In genomic region chr1:234997201-234998173, GRCh38 we compare ENCODE assay signal across 8 cellular contexts.
A peak's percentile ranks its signal among the peaks of the same experiment; 100 is the strongest.
DNase-seq lines count a peak whose midpoint lies in the region; ATAC-seq and TF ChIP-seq lines count a peak whose summit lies in the region.

No MANE protein-coding gene starts in this region.

- no peaks in the 10 kb centered on the region for H3K36me3 ChIP-seq in Panc1 (ENCODE audit: control insufficient read depth, insufficient read depth, low read length)
- H3K36me3 ChIP-seq in mucosa of rectum (ENCODE audit: control insufficient read depth in 2 of 2, insufficient read depth in 2 of 2, low read length in 2 of 2) = no peaks in the 10 kb centered on the region
- no peaks in the 10 kb centered on the region for H3K36me3 ChIP-seq in H7 (replicated peaks; ENCODE audit: control insufficient read depth, insufficient read depth, low read length)

- H3K9me3 ChIP-seq in Panc1 (ENCODE audit: control insufficient read depth, insufficient read depth, low read depth, low read length) (no peaks in the 10 kb centered on the region), mucosa of rectum (ENCODE audit: control insufficient read depth in 2 of 2, low read length in 2 of 2) (no peaks in the 10 kb centered on the region)

- H3K4me1 ChIP-seq in Panc1 (ENCODE audit: control insufficient read depth, insufficient read depth, low read length) (peaks cover 41% of the 10 kb centered on the region), mucosa of rectum (ENCODE audit: control insufficient read depth in 2 of 2, insufficient read depth in 2 of 2, low read length in 2 of 2) (peaks cover 15 to 27% of the 10 kb centered on the region in 2 donors)

- DNase-seq in DMS79 treated with DMSO at 0.1 percent for 48 hours (lab: John Stamatoyannopoulos, UW) (peak; percentile 50), Panc1 (ENCODE audit: low read depth, low spot score) (peak; percentile 99), epithelial cell of prostate (ENCODE audit: low read depth, low spot score) (peak; percentile 100), NCI-H187 treated with DMSO at 0.1 percent for 48 hours (lab: John Stamatoyannopoulos, UW) (no peak), H7 (no peak)
- no peak for DNase-seq in effector CD8-positive, alpha-beta T cell (lab: John Stamatoyannopoulos, UW)

- peak overlapping the region; percentile 4 to 23; a peak in 3 of 4 replicates for H3K4me3 ChIP-seq in Panc1 (ENCODE audit: low read depth in 2 of 2, low read length in 2 of 2)
- H3K4me3 ChIP-seq in mucosa of rectum (ENCODE audit: low read length in 2 of 2) = peak overlapping the region; percentile 7 to 26
- no peak overlapping the region for H3K4me3 ChIP-seq in H7 (ENCODE audit: insufficient read depth, low read depth, low read length)

- intact Hi-C loops in Panc1 (cut with micrococcal nuclease; ENCODE audit: unreplicated experiment) = no loop called here

- peak overlapping the region; percentile 18 to 72 for H3K9ac ChIP-seq in mucosa of rectum (ENCODE audit: low read depth in 1 of 2, low read length in 2 of 2)

- H3K27me3 ChIP-seq in Panc1 (ENCODE audit: control insufficient read depth, insufficient read depth, low read length) = no peaks in the 10 kb centered on the region
- H3K27me3 ChIP-seq in mucosa of rectum (ENCODE audit: control insufficient read depth in 2 of 2, insufficient read depth in 2 of 2, low read length in 2 of 2) = no peaks in the 10 kb centered on the region
- no peaks in the 10 kb centered on the region for H3K27me3 ChIP-seq in H7 (ENCODE audit: control insufficient read depth, insufficient read depth, low read length)

- no peak for TF ChIP-seq CTCF in Panc1 (IDR thresholded peaks at IDR 0.05)

- CTCF ChIA-PET in Panc1 (lab: Charles Lee) = interaction anchor here (0.6 to 1.2 kb wide), 3 partner anchors 18 to 106 kb away, joined by 3 to 5 read pairs (median 4); no protein-coding TSS in a partner anchor

- in situ Hi-C loops in Panc1 (cut with HindIII; ENCODE audit: low pct_unique_long_range_greater_than_20kb, low sequenced_read_pairs) = loop anchor here (25.0 kb wide), 1 partner anchor 260 kb away; no protein-coding TSS in a partner anchor

- peak; percentile 90 for ATAC-seq in Panc1
- no peak for ATAC-seq in HG03354 (IDR thresholded peaks at IDR 0.05; ENCODE audit: poor library complexity, severe bottlenecking, unreplicated experiment)

- POLR2A ChIA-PET in Panc1 (lab: Charles Lee) = interaction anchor here (0.6 kb wide), 1 partner anchor 35 kb away, joined by 4 read pairs; no protein-coding TSS in a partner anchor

- H3K27ac ChIP-seq in Panc1 (ENCODE audit: low read length) = peak overlapping the region; percentile 100
- peak overlapping the region; percentile 98 for H3K27ac ChIP-seq in epithelial cell of prostate
- H3K27ac ChIP-seq in mucosa of rectum (ENCODE audit: low read depth in 2 of 2, low read length in 2 of 2) = peak overlapping the region; percentile 90 to 91

- BruUV-seq in Panc1 (replicated peaks; lab: Mats Ljungman, UMichigan) = TSS peak; percentile 95

Comparison
In these comparisons a context has a peak if more than half of its experiments do, and no peak if none do; other contexts are left out.
1. DNase-seq: peak in DMS79 treated with DMSO at 0.1 percent for 48 hours (single experiment), Panc1 (single experiment) and epithelial cell of prostate (single experiment); none in NCI-H187 treated with DMSO at 0.1 percent for 48 hours (single experiment), H7 (single experiment) and effector CD8-positive, alpha-beta T cell (single experiment).
2. Peak in every context shown above with its lines, with median percentiles within 50 percentile points of each other: H3K27ac ChIP-seq.